24 cellular contexts compared by ENCODE assay signal in genomic region chr5:163758283-163758711, GRCh38.
A peak's percentile ranks its signal among the peaks of the same experiment; 100 is the strongest.
DNase-seq lines count a peak whose midpoint lies in the region; ATAC-seq and TF ChIP-seq lines count a peak whose summit lies in the region.
"Had no signal": no experiment of that assay in that cellular context is flagged by ENCODE, and none has a peak within 500 bp of the region (broad histone marks: within the 10 kb centered on the region; RNA-seq: fewer than 3 reads in every experiment).

No MANE protein-coding gene starts in this region.

- intact Hi-C loops in heart right ventricle (cut with DNase I), result no loop called here

- ATAC-seq in HG03039 (IDR thresholded peaks at IDR 0.05; ENCODE audit: unreplicated experiment) (no peak), heart right ventricle (no peak)
- ATAC-seq: left lobe of liver had no signal

- H3K9me3 ChIP-seq in MG63 (no peaks in the 10 kb centered on the region), heart right ventricle (no peaks in the 10 kb centered on the region)
- H3K9me3 ChIP-seq: neutrophil, sigmoid colon had no signal

- H3K36me3 ChIP-seq in MG63, result no peaks in the 10 kb centered on the region
- H3K36me3 ChIP-seq in heart right ventricle, result no peaks in the 10 kb centered on the region
- H3K36me3 ChIP-seq: BLaER1 treated with 17β-estradiol and CSF1 and Interleukin-3, amounts not matched to agents 10 nM and 100 nM; neutrophil; sigmoid colon had no signal

- H3K4me3 ChIP-seq in MG63 (no peak overlapping the region), cardiac fibroblast (replicated peaks in 1 of 2; ENCODE audit: low read depth in 2 of 2, low read length in 2 of 2) (no peak overlapping the region), heart right ventricle (no peak overlapping the region)
- H3K4me3 ChIP-seq: BLaER1 treated with 17β-estradiol and CSF1 and Interleukin-3, amounts not matched to agents 10 nM and 100 nM; sigmoid colon; SK-N-MC had no signal

- DNase-seq in MG63 (peak; percentile 12), cardiac fibroblast (ENCODE audit: low read depth in 2 of 2) (peak; percentile 48 to 61), iris pigment epithelial cell (ENCODE audit: low read depth) (peak; percentile 65), stromal cell of bone marrow (ENCODE audit: low read depth) (peak; percentile 13), NCI-H524 (lab: John Stamatoyannopoulos, UW) (no peak), heart right ventricle (no peak)
- DNase-seq: activated CD4-positive, CD25-positive, alpha-beta regulatory T cell; activated gamma-delta T cell treated with Interleukin-2 at 50 U/mL for 16 hours; activated naive CD8-positive, alpha-beta T cell treated with anti-CD3 and anti-CD28 coated beads, Interleukin-2, amount 10 ng/mL, durations not matched to agents 7 days and 5 days; activated T-cell treated with anti-CD3 and anti-CD28 coated beads, Interleukin-2, amount 50 U/mL, for 24 hours; aorta; H7; Kasumi-1; NCI-H1092; NCI-H1694 treated with DMSO at 0.1 percent for 48 hours; NCI-H524 treated with DMSO at 0.1 percent for 48 hours; sigmoid colon; stimulated activated CD4-positive, alpha-beta T cell treated with anti-CD3 and anti-CD28 coated beads, Interleukin-4, amount 100 ng/mL, for 24 hours; trophoblast cell had no signal

- H3K4me1 ChIP-seq in heart right ventricle, result no peaks in the 10 kb centered on the region
- H3K4me1 ChIP-seq: BLaER1 treated with 17β-estradiol and CSF1 and Interleukin-3, amounts not matched to agents 10 nM and 100 nM had no signal

- TF ChIP-seq CTCF in cardiac fibroblast (IDR thresholded peaks at IDR 0.05; ENCODE audit: low read depth, low read length), result no peak
- no peak for TF ChIP-seq CTCF in heart right ventricle (IDR thresholded peaks at IDR 0.05)

- no peak overlapping the region for H3K27ac ChIP-seq in heart right ventricle
- H3K27ac ChIP-seq: BLaER1 treated with 17β-estradiol and CSF1 and Interleukin-3, amounts not matched to agents 10 nM and 100 nM; neutrophil; sigmoid colon; SK-N-MC had no signal

- peaks cover 7% of the 10 kb centered on the region for H3K27me3 ChIP-seq in MG63
- H3K27me3 ChIP-seq in heart right ventricle, result no peaks in the 10 kb centered on the region
- H3K27me3 ChIP-seq: BLaER1 treated with 17β-estradiol and CSF1 and Interleukin-3, amounts not matched to agents 10 nM and 100 nM; neutrophil; sigmoid colon had no signal

- WGBS in heart right ventricle, 2 donors, result 30 to 36% methylated on average over 2 of the region's 2 CpGs

Comparison
In these comparisons a context has a peak if more than half of its experiments do, and no peak if none do; other contexts are left out.
1. DNase-seq: peak in MG63 (single experiment), cardiac fibroblast (2 of 2), iris pigment epithelial cell (single experiment) and stromal cell of bone marrow (single experiment); none in NCI-H524 (0 of 2) and heart right ventricle (0 of 2).